In the genomic region with DNA sequence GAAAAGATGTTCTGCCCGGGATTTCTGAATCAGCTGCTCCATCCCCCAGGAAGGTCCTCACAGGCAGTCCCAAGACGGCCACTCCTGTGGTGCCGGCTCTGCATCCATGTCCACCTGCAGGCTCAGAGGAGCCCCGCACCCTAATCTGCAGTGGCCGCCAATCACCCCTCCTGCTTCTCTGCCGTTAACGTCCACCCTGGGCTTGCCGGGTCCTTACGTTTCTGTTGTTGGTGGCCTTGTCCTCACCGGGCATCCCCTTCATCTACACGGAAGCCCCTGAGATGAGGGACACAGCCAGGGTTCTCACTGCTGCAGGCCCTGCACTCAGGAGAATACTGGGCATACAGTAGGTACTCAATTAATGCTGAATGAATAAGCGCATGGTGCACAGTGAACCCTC, we compare ENCODE assay signal across 28 cellular contexts.
"Had no signal": no experiment of that assay in that cellular context is flagged by ENCODE, and none has a peak within 500 bp of the region (broad histone marks: within the 10 kb centered on the region; RNA-seq: fewer than 3 reads in every experiment).

No MANE protein-coding gene starts in this region.

- H2AFZ ChIP-seq: parathyroid adenoma had no signal

- H3K36me3 Mint-ChIP-seq: natural killer cell; stimulated activated effector memory CD8-positive, alpha-beta T cell treated with anti-CD3 and anti-CD28 coated beads, Interleukin-12 subunit alpha, Interleukin-12 subunit beta, amount 100 ng/mL, for 72 hours; stimulated activated naive B cell treated with anti-CD40 and anti-IgM and Interleukin-4, amounts not matched to agents 10 μg/mL and 1 μg/mL and 100 μg/mL, for 72 hours had no signal

- H3K27me3 ChIP-seq: ovary, right lobe of liver, sigmoid colon, thyroid gland, tibial nerve, upper lobe of left lung, vagina had no signal

- H3K27ac Mint-ChIP-seq: natural killer cell; nephron; progenitor cell of endocrine pancreas; stimulated activated effector memory CD8-positive, alpha-beta T cell treated with anti-CD3 and anti-CD28 coated beads, Interleukin-12 subunit alpha, Interleukin-12 subunit beta, amount 100 ng/mL, for 72 hours; stimulated activated naive B cell treated with anti-CD40 and anti-IgM and Interleukin-4, amounts not matched to agents 10 μg/mL and 1 μg/mL and 100 μg/mL, for 72 hours; stimulated activated naive CD8-positive, alpha-beta T cell treated with anti-CD3 and anti-CD28 coated beads, Interleukin-15, Interleukin-2, amounts not matched to agents 100 ng/mL and 50 ng/mL, for 24 hours had no signal

- FAIRE-seq: small intestine, urothelium cell line had no signal

- H3K4me1 ChIP-seq: parathyroid adenoma, psoas muscle, right lobe of liver, sigmoid colon, stomach, thyroid gland, tibial nerve, upper lobe of left lung, vagina had no signal

- H3K9me3 ChIP-seq: ovary, psoas muscle, right lobe of liver, sigmoid colon, stomach, thoracic aorta, thyroid gland, tibial nerve, upper lobe of left lung, vagina had no signal

- H3K4me3 ChIP-seq: ovary, psoas muscle, right lobe of liver, sigmoid colon, stomach, thoracic aorta, thyroid gland, tibial nerve, upper lobe of left lung, vagina had no signal

- H3K4me3 Mint-ChIP-seq: natural killer cell; nephron; neural crest cell; stimulated activated effector memory CD8-positive, alpha-beta T cell treated with anti-CD3 and anti-CD28 coated beads, Interleukin-12 subunit alpha, Interleukin-12 subunit beta, amount 100 ng/mL, for 72 hours; stimulated activated naive B cell treated with anti-CD40 and anti-IgM and Interleukin-4, amounts not matched to agents 10 μg/mL and 1 μg/mL and 100 μg/mL, for 72 hours; stimulated activated naive CD8-positive, alpha-beta T cell treated with anti-CD3 and anti-CD28 coated beads, Interleukin-15, Interleukin-2, amounts not matched to agents 100 ng/mL and 50 ng/mL, for 24 hours had no signal

- H3K27ac ChIP-seq: ovary, parathyroid adenoma, psoas muscle, right lobe of liver, sigmoid colon, stomach, thoracic aorta, thyroid gland, tibial nerve, upper lobe of left lung, vagina had no signal

- H3K27me3 Mint-ChIP-seq: stimulated activated naive CD8-positive, alpha-beta T cell treated with anti-CD3 and anti-CD28 coated beads, Interleukin-15, Interleukin-2, amounts not matched to agents 100 ng/mL and 50 ng/mL, for 24 hours had no signal

- H3K36me3 ChIP-seq: ovary, right lobe of liver, sigmoid colon, stomach, thoracic aorta, thyroid gland, tibial nerve, upper lobe of left lung, vagina had no signal

- H3K9me3 Mint-ChIP-seq: natural killer cell; neural crest cell; stimulated activated effector memory CD8-positive, alpha-beta T cell treated with anti-CD3 and anti-CD28 coated beads, Interleukin-12 subunit alpha, Interleukin-12 subunit beta, amount 100 ng/mL, for 72 hours; stimulated activated naive CD8-positive, alpha-beta T cell treated with anti-CD3 and anti-CD28 coated beads, Interleukin-15, Interleukin-2, amounts not matched to agents 100 ng/mL and 50 ng/mL, for 24 hours had no signal

- DNase-seq: natural killer cell; occipital lobe; ovary; psoas muscle; right cardiac atrium; right lobe of liver; sigmoid colon; small intestine; stimulated activated CD4-positive, alpha-beta T cell treated with anti-CD3 and anti-CD28 coated beads, Interleukin-15, amount 100 ng/mL, for 24 hours; stimulated activated CD4-positive, alpha-beta T cell treated with anti-CD3 and anti-CD28 coated beads, Interleukin-2, amount 100 ng/mL, for 24 hours; stimulated activated CD4-positive, alpha-beta T cell treated with anti-CD3 and anti-CD28 coated beads, Interleukin-2, amount 100 ng/mL, for 48 hours; stimulated activated CD4-positive, alpha-beta T cell treated with anti-CD3 and anti-CD28 coated beads, Interleukin-4, amount 100 ng/mL, for 24 hours; stimulated activated naive B cell treated with anti-CD40 and anti-IgM and Interleukin-4, amounts not matched to agents 10 μg/mL and 1 μg/mL and 100 μg/mL, for 72 hours; stimulated activated naive CD4-positive, alpha-beta T cell treated with Interleukin-2 at 50 U/mL for 16 hours; stomach; thyroid gland; trophoblast cell; upper lobe of left lung had no signal

- H3K9ac ChIP-seq: parathyroid adenoma had no signal

- H3K79me2 ChIP-seq: parathyroid adenoma had no signal

- ATAC-seq: natural killer cell; psoas muscle; right cardiac atrium; right lobe of liver; stimulated activated effector memory CD8-positive, alpha-beta T cell treated with anti-CD3 and anti-CD28 coated beads, Interleukin-12 subunit alpha, Interleukin-12 subunit beta, amount 100 ng/mL, for 72 hours; stimulated activated naive B cell treated with anti-CD40 and anti-IgM and Interleukin-4, amounts not matched to agents 10 μg/mL and 1 μg/mL and 100 μg/mL, for 72 hours had no signal

- H3K4me1 Mint-ChIP-seq: natural killer cell; nephron; neural crest cell; stimulated activated effector memory CD8-positive, alpha-beta T cell treated with anti-CD3 and anti-CD28 coated beads, Interleukin-12 subunit alpha, Interleukin-12 subunit beta, amount 100 ng/mL, for 72 hours; stimulated activated naive B cell treated with anti-CD40 and anti-IgM and Interleukin-4, amounts not matched to agents 10 μg/mL and 1 μg/mL and 100 μg/mL, for 72 hours had no signal
